Comparison of ENCODE assay signal across 15 cellular contexts in genomic region chr1:101995984-101996731, GRCh38. TPM values are rescaled to one million over a fixed set of nuclear protein-coding genes. Genes with fewer than 3 reads are reported as not detected.
DNase-seq lines count a peak whose midpoint lies in the region; ATAC-seq and TF ChIP-seq lines count a peak whose summit lies in the region.
"Had no signal": no experiment of that assay in that cellular context is flagged by ENCODE, and none has a peak within 500 bp of the region (broad histone marks: within the 10 kb centered on the region; RNA-seq: fewer than 3 reads in every experiment).

No MANE protein-coding gene starts in this region.

- H3K4ac ChIP-seq in mesendoderm (ENCODE audit: low read depth, low read length): no peak overlapping the region

- no CpG with 5 or more reads among the region's 20 CpGs for WGBS in mesendoderm (ENCODE audit: extremely low coverage, insufficient coverage, low lambda C conversion rate)

- H4K5ac ChIP-seq in mesendoderm (ENCODE audit: low read length): no peak overlapping the region

- H2BK5ac ChIP-seq in mesendoderm (ENCODE audit: low read length): no peak overlapping the region

- H3K9ac ChIP-seq in HUES6 (ENCODE audit: low read length) (no peak overlapping the region), mesendoderm (ENCODE audit: low read length) (peak overlapping the region; percentile 17)

- no peak overlapping the region for H3K23ac ChIP-seq in mesendoderm (ENCODE audit: low read length)

- H3K4me3 ChIP-seq in HUES6 (ENCODE audit: low read depth, low read length) (peak overlapping the region; percentile 62), WERI-Rb-1 (ENCODE audit: low read depth, low read length) (peak overlapping the region; percentile 23), mesendoderm (ENCODE audit: low read length) (peak overlapping the region; percentile 10)
- H3K4me3 ChIP-seq: thoracic aorta had no signal

- H2BK120ac ChIP-seq in mesendoderm (ENCODE audit: low read depth, low read length): no peak overlapping the region

- H2BK15ac ChIP-seq in mesendoderm (replicated peaks; ENCODE audit: low read depth): no peak overlapping the region

- no peaks in the 10 kb centered on the region for H3K36me3 ChIP-seq in HUES6 (ENCODE audit: control insufficient read depth, insufficient read depth, low read length)
- H3K36me3 ChIP-seq in WERI-Rb-1: no peaks in the 10 kb centered on the region
- H3K36me3 ChIP-seq in mesendoderm (ENCODE audit: control insufficient read depth, insufficient read depth, low read length): no peaks in the 10 kb centered on the region
- H3K36me3 ChIP-seq: thoracic aorta had no signal

- peak overlapping the region; percentile 2 for H3K56ac ChIP-seq in mesendoderm (ENCODE audit: low read length)

- H3K4me3 Mint-ChIP-seq in stimulated activated memory B cell treated with anti-CD40 and anti-IgM and Interleukin-4, amounts not matched to agents 10 μg/mL and 1 μg/mL and 100 μg/mL, for 72 hours: no peak overlapping the region
- H3K4me3 Mint-ChIP-seq: activated naive CD4-positive, alpha-beta T cell treated with anti-CD3 and anti-CD28 coated beads, Interleukin-2, amount 50 U/mL, for 24 hours; dendritic cell treated with granulocyte-macrophage colony-stimulating factor and Interleukin-4, amounts not matched to agents 40 ng/mL and 50 ng/mL, for 4 days; memory B cell; T-helper 2 cell treated with Interferon-gamma antibody and Interleukin-4, amounts not matched to agents 5 μg/mL and 100 μg/mL, for 36 hours had no signal

- H3K27me3 Mint-ChIP-seq in stimulated activated memory B cell treated with anti-CD40 and anti-IgM and Interleukin-4, amounts not matched to agents 10 μg/mL and 1 μg/mL and 100 μg/mL, for 72 hours: peaks cover 17% of the 10 kb centered on the region
- H3K27me3 Mint-ChIP-seq: memory B cell had no signal

- DNase-seq in COLO668 (lab: John Stamatoyannopoulos, UW; ENCODE audit: unreplicated experiment) (peak; percentile 15), WERI-Rb-1 (no peak), mesendoderm (peak; percentile 27), DMS 273 treated with DMSO at 0.1 percent for 48 hours (lab: John Stamatoyannopoulos, UW) (no peak), NCI-H187 treated with DMSO at 0.1 percent for 48 hours (lab: John Stamatoyannopoulos, UW) (no peak)
- DNase-seq: activated CD8-positive, alpha-beta memory T cell treated with anti-CD3 and anti-CD28 coated beads for 24 hours had no signal

- H3K4me1 Mint-ChIP-seq in stimulated activated memory B cell treated with anti-CD40 and anti-IgM and Interleukin-4, amounts not matched to agents 10 μg/mL and 1 μg/mL and 100 μg/mL, for 72 hours: peaks cover 8% of the 10 kb centered on the region
- H3K4me1 Mint-ChIP-seq: activated naive CD4-positive, alpha-beta T cell treated with anti-CD3 and anti-CD28 coated beads, Interleukin-2, amount 50 U/mL, for 24 hours; memory B cell had no signal

- no peak overlapping the region for H4K8ac ChIP-seq in mesendoderm (ENCODE audit: low read depth, low read length)

- H3K79me1 ChIP-seq in mesendoderm (ENCODE audit: low read length): no peaks in the 10 kb centered on the region

- H3K9me3 ChIP-seq in HUES6 (ENCODE audit: control insufficient read depth, insufficient read depth, low read depth, low read length) (no peaks in the 10 kb centered on the region), WERI-Rb-1 (ENCODE audit: severe bottlenecking) (no peaks in the 10 kb centered on the region)
- H3K9me3 ChIP-seq: thoracic aorta had no signal

- H2AK5ac ChIP-seq in mesendoderm (ENCODE audit: low read length): no peak overlapping the region

- no peaks in the 10 kb centered on the region for H3K36me3 Mint-ChIP-seq in stimulated activated memory B cell treated with anti-CD40 and anti-IgM and Interleukin-4, amounts not matched to agents 10 μg/mL and 1 μg/mL and 100 μg/mL, for 72 hours
- H3K36me3 Mint-ChIP-seq: activated naive CD4-positive, alpha-beta T cell treated with anti-CD3 and anti-CD28 coated beads, Interleukin-2, amount 50 U/mL, for 24 hours; memory B cell had no signal

- no peak overlapping the region for H3K18ac ChIP-seq in mesendoderm (ENCODE audit: low read length)

- no peaks in the 10 kb centered on the region for H3K9me3 Mint-ChIP-seq in stimulated activated memory B cell treated with anti-CD40 and anti-IgM and Interleukin-4, amounts not matched to agents 10 μg/mL and 1 μg/mL and 100 μg/mL, for 72 hours
- H3K9me3 Mint-ChIP-seq: dendritic cell treated with granulocyte-macrophage colony-stimulating factor and Interleukin-4, amounts not matched to agents 40 ng/mL and 50 ng/mL, for 4 days; T-helper 2 cell treated with Interferon-gamma antibody and Interleukin-4, amounts not matched to agents 5 μg/mL and 100 μg/mL, for 36 hours had no signal

- H3K4me2 ChIP-seq in mesendoderm (ENCODE audit: low read length): peak overlapping the region; percentile 68

- ATAC-seq in GM21526 (IDR thresholded peaks at IDR 0.05; ENCODE audit: low FRiP score, unreplicated experiment): no peak
- ATAC-seq in stimulated activated memory B cell treated with anti-CD40 and anti-IgM and Interleukin-4, amounts not matched to agents 10 μg/mL and 1 μg/mL and 100 μg/mL, for 72 hours: no peak

- no peak overlapping the region for H3K27ac Mint-ChIP-seq in stimulated activated memory B cell treated with anti-CD40 and anti-IgM and Interleukin-4, amounts not matched to agents 10 μg/mL and 1 μg/mL and 100 μg/mL, for 72 hours
- H3K27ac Mint-ChIP-seq: activated naive CD4-positive, alpha-beta T cell treated with anti-CD3 and anti-CD28 coated beads, Interleukin-2, amount 50 U/mL, for 24 hours; dendritic cell treated with granulocyte-macrophage colony-stimulating factor and Interleukin-4, amounts not matched to agents 40 ng/mL and 50 ng/mL, for 4 days; memory B cell; T-helper 2 cell treated with Interferon-gamma antibody and Interleukin-4, amounts not matched to agents 5 μg/mL and 100 μg/mL, for 36 hours had no signal

- H3K27ac ChIP-seq in HUES6 (ENCODE audit: low read depth, low read length): no peak overlapping the region
- no peak overlapping the region for H3K27ac ChIP-seq in WERI-Rb-1
- no peak overlapping the region for H3K27ac ChIP-seq in mesendoderm (ENCODE audit: low read depth, low read length)
- H3K27ac ChIP-seq: thoracic aorta had no signal

- H3K4me1 ChIP-seq in HUES6 (ENCODE audit: control insufficient read depth, insufficient read depth, low read length) (no peaks in the 10 kb centered on the region), mesendoderm (ENCODE audit: control insufficient read depth, low read depth, low read length) (no peaks in the 10 kb centered on the region)

- no peaks in the 10 kb centered on the region for H3K79me2 ChIP-seq in mesendoderm (ENCODE audit: control insufficient read depth, insufficient read depth, low read length)

- TF ChIP-seq CTCF in WERI-Rb-1 (IDR thresholded peaks at IDR 0.05; ENCODE audit: low read depth, low read length): no peak

- H3K27me3 ChIP-seq in HUES6 (ENCODE audit: control insufficient read depth, insufficient read depth, low read length): peaks cover 18% of the 10 kb centered on the region
- peaks cover 36% of the 10 kb centered on the region for H3K27me3 ChIP-seq in WERI-Rb-1 (ENCODE audit: insufficient read depth, low read depth, severe bottlenecking)
- no peaks in the 10 kb centered on the region for H3K27me3 ChIP-seq in mesendoderm (ENCODE audit: insufficient read depth, low read length, poor library complexity)

RNA-seq across cellular contexts. Expression of gene OLFM3, which starts 0.6 kb away (rescaled TPM):
- 0.17 TPM for polyA plus RNA-seq in mesendoderm (2013, experiment 1 of 2)
- polyA plus RNA-seq in mesendoderm (2013, experiment 2 of 2): 0.24 TPM
- polyA plus RNA-seq: BJ had no signal

Comparison
In these comparisons a context has a peak if more than half of its experiments do, and no peak if none do; other contexts are left out.
1. DNase-seq: peak in COLO668 (single experiment) and mesendoderm (single experiment); none in WERI-Rb-1 (single experiment), DMS 273 treated with DMSO at 0.1 percent for 48 hours (single experiment) and NCI-H187 treated with DMSO at 0.1 percent for 48 hours (single experiment).
2. H3K4me3 ChIP-seq: peak in every context shown above with its lines; median percentile 62 in HUES6; 23 in WERI-Rb-1; 10 in mesendoderm.